Comparison of ENCODE assay signal across 7 cellular contexts in the genomic region with DNA sequence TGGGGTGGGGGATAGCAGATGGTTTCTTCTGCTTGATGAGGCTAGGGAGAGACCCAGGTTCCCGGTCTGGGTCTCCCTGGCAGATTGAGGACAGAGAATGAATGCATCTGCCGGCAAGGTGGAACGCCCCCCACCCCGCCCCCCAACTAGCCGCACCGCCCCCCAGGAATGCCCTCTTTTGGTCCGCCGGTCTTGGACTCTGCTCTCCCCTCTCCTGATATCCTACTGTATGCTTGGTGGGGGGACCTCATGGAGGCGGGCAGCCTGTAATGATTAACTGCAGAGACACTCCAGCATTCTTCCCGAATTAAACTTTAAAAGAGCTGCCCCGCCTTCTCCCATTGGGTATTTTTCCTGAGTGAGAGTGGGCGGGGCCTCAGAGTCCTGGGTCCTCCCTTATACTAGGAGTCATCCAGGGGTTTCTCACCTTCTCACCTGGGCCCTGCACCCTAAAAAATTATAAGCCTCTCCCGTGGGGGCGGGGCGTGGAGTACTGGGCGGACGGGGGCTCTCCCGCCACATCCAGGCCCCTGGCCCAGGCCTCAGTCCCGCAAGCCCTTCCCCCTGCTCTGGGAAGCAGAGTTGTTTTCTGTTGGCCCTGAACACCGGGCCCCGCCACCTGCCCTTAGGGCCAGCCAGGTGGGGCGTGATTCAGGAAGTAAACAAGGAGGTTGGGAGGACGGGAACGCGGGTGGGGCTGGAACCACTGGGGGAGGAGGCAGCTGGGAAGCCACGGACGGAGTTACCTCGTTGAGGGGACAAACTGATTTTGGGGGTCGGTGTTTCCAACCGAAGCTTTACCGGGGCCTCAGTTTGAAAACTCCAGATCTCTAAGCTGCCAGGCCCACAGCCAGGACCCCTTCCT. TPM values are rescaled to one million over a fixed set of nuclear protein-coding genes. Genes with fewer than 3 reads are reported as not detected.
DNase-seq lines count a peak whose midpoint lies in the region; ATAC-seq and TF ChIP-seq lines count a peak whose summit lies in the region.
"Had no signal": no experiment of that assay in that cellular context is flagged by ENCODE, and none has a peak within 500 bp of the region (broad histone marks: within the 10 kb centered on the region; RNA-seq: fewer than 3 reads in every experiment).

No MANE protein-coding gene starts in this region.

- intact Hi-C loops in stomach (cut with DNase I; ENCODE audit: low total_unique reads), result no loop called here

- H3K4me3 Mint-ChIP-seq in stimulated activated naive CD8-positive, alpha-beta T cell treated with anti-CD3 and anti-CD28 coated beads, Interleukin-15, Interleukin-2, amounts not matched to agents 100 ng/mL and 50 ng/mL, for 24 hours, result peak overlapping the region; percentile 68
- H3K4me3 Mint-ChIP-seq: dendritic cell treated with granulocyte-macrophage colony-stimulating factor and Interleukin-4, amounts not matched to agents 40 ng/mL and 50 ng/mL, for 4 days had no signal

- no peak for TF ChIP-seq CTCF in stomach (IDR thresholded peaks at IDR 0.05)

- H3K36me3 Mint-ChIP-seq in stimulated activated naive CD8-positive, alpha-beta T cell treated with anti-CD3 and anti-CD28 coated beads, Interleukin-15, Interleukin-2, amounts not matched to agents 100 ng/mL and 50 ng/mL, for 24 hours (ENCODE audit: low read depth), result no peaks in the 10 kb centered on the region

- WGBS in esophagus, 2 donors, result 5 to 10% methylated on average over 31 of the region's 31 CpGs
- 4 to 19% (median 14%) methylated on average over 26 to 31 of the region's 31 CpGs for WGBS in stomach, 5 donors

- no peak for TF ChIP-seq POLR2A in stomach (IDR thresholded peaks at IDR 0.05)

- H3K4me3 ChIP-seq in esophagus (ENCODE audit: low read depth in 1 of 2, low read length in 2 of 2), result peak overlapping the region; percentile 74 to 83
- H3K4me3 ChIP-seq in stomach, result peak overlapping the region; percentile 42 to 62 (median 50)

- H3K27ac ChIP-seq in esophagus (ENCODE audit: low read depth in 2 of 2, low read length in 1 of 2) (peak overlapping the region; percentile 97 to 99), stomach (peak overlapping the region; percentile 84 to 93 (median 88))

- H3K27ac Mint-ChIP-seq in stimulated activated naive CD8-positive, alpha-beta T cell treated with anti-CD3 and anti-CD28 coated beads, Interleukin-15, Interleukin-2, amounts not matched to agents 100 ng/mL and 50 ng/mL, for 24 hours, result no peak overlapping the region
- H3K27ac Mint-ChIP-seq: dendritic cell treated with granulocyte-macrophage colony-stimulating factor and Interleukin-4, amounts not matched to agents 40 ng/mL and 50 ng/mL, for 4 days had no signal

- peaks cover 0 to 3% of the 10 kb centered on the region in 2 donors for H3K9me3 ChIP-seq in esophagus (ENCODE audit: control insufficient read depth in 2 of 2, insufficient read depth in 1 of 2, low read depth in 1 of 2, low read length in 1 of 2)
- H3K9me3 ChIP-seq in stomach, result no peaks in the 10 kb centered on the region

- DNase-seq in stimulated activated naive CD8-positive, alpha-beta T cell treated with anti-CD3 and anti-CD28 coated beads, Interleukin-15, Interleukin-2, amounts not matched to agents 100 U/mL and 50 U/mL, for 24 hours, result no peak
- DNase-seq in stomach, result peak; percentile 89
- DNase-seq in stimulated activated CD4-positive, alpha-beta T cell treated with anti-CD3 and anti-CD28 coated beads, Interleukin-4, amount 100 ng/mL, for 4 hours, result no peak

- H3K9me3 Mint-ChIP-seq in stimulated activated naive CD8-positive, alpha-beta T cell treated with anti-CD3 and anti-CD28 coated beads, Interleukin-15, Interleukin-2, amounts not matched to agents 100 ng/mL and 50 ng/mL, for 24 hours, result no peaks in the 10 kb centered on the region
- H3K9me3 Mint-ChIP-seq: dendritic cell treated with granulocyte-macrophage colony-stimulating factor and Interleukin-4, amounts not matched to agents 40 ng/mL and 50 ng/mL, for 4 days had no signal

- H3K36me3 ChIP-seq in esophagus (ENCODE audit: control insufficient read depth in 2 of 2, insufficient read depth in 2 of 2, low read length in 1 of 2) (peaks cover 0 to 18% of the 10 kb centered on the region in 2 donors), stomach (peaks cover 6 to 20% (median 18%) of the 10 kb centered on the region in 4 donors)

- no peaks in the 10 kb centered on the region for H3K27me3 Mint-ChIP-seq in stimulated activated naive CD8-positive, alpha-beta T cell treated with anti-CD3 and anti-CD28 coated beads, Interleukin-15, Interleukin-2, amounts not matched to agents 100 ng/mL and 50 ng/mL, for 24 hours

- TF ChIP-seq EP300 in stomach (IDR thresholded peaks at IDR 0.05), result no peak

- ATAC-seq in stimulated activated naive CD8-positive, alpha-beta T cell treated with anti-CD3 and anti-CD28 coated beads, Interleukin-15, Interleukin-2, amounts not matched to agents 100 U/mL and 50 U/mL, for 24 hours, result no peak
- no peak for ATAC-seq in HG02981 (IDR thresholded peaks at IDR 0.05; ENCODE audit: unreplicated experiment)

- H3K4me1 ChIP-seq in esophagus (ENCODE audit: control insufficient read depth in 2 of 2, insufficient read depth in 2 of 2, low read length in 1 of 2), result peaks cover 0 to 17% of the 10 kb centered on the region in 2 donors
- H3K4me1 ChIP-seq in stomach, result peaks cover 33 to 64% (median 55%) of the 10 kb centered on the region in 4 donors

- no peaks in the 10 kb centered on the region for H3K27me3 ChIP-seq in esophagus (ENCODE audit: control insufficient read depth in 1 of 2, insufficient read depth in 2 of 2, low read length in 2 of 2)
- H3K27me3 ChIP-seq in stomach, result peaks cover 0 to 80% (median 44%) of the 10 kb centered on the region in 3 donors

- H3K4me1 Mint-ChIP-seq in stimulated activated naive CD8-positive, alpha-beta T cell treated with anti-CD3 and anti-CD28 coated beads, Interleukin-15, Interleukin-2, amounts not matched to agents 100 ng/mL and 50 ng/mL, for 24 hours (ENCODE audit: low read depth), result peaks cover 28% of the 10 kb centered on the region

RNA-seq across cellular contexts. Expression of gene GRB7, which starts 1.5 kb away (rescaled TPM):
- polyA plus RNA-seq in esophagus, result 10 to 100 TPM; 43.7 to 55.0 TPM
- 10 to 100 TPM in 3 of 5 donors, 1 to 10 TPM in 2; 2.3 to 43.9 (median 31.2) TPM for total RNA-seq in stomach
- polyA plus RNA-seq in stomach, result 10 to 100 TPM in 2 of 3 donors, 1 to 10 TPM in 1; 9.5 to 34.7 (median 14.7) TPM

RNA-seq across cellular contexts. Expression of gene MIEN1, which starts 8.9 kb away (rescaled TPM):
- 10 to 100 TPM; 57.5 to 98.6 TPM for polyA plus RNA-seq in esophagus
- total RNA-seq in stomach, result 100 to 1,000 TPM in 2 of 5 donors, 10 to 100 TPM in 2, 1 to 10 TPM in 1; 9.3 to 312 (median 25.9) TPM
- 100 to 1,000 TPM; 106 to 134 (median 132) TPM for polyA plus RNA-seq in stomach

RNA-seq across cellular contexts. Expression of gene ERBB2, which starts 39.4 kb away (rescaled TPM):
- polyA plus RNA-seq in esophagus (10 to 100 TPM; 68.4 to 98.1 TPM), stomach (10 to 100 TPM; 13.1 to 47.7 (median 25.3) TPM)
- 100 to 1,000 TPM in 2 of 5 donors, 10 to 100 TPM in 3; 53.1 to 402 (median 81.7) TPM for total RNA-seq in stomach

RNA-seq across cellular contexts. Expression of gene PGAP3, which starts 51.4 kb away (rescaled TPM):
- polyA plus RNA-seq in esophagus (10 to 100 TPM; 28.8 to 40.0 TPM), stomach (10 to 100 TPM in 2 of 3 donors, 1 to 10 TPM in 1; 9.1 to 21.5 (median 11.2) TPM)
- total RNA-seq in stomach, result 10 to 100 TPM in 3 of 5 donors, 1 to 10 TPM in 2; 3.2 to 42.9 (median 22.4) TPM
